ENCODE assay signal across 10 cellular contexts in the genomic region with DNA sequence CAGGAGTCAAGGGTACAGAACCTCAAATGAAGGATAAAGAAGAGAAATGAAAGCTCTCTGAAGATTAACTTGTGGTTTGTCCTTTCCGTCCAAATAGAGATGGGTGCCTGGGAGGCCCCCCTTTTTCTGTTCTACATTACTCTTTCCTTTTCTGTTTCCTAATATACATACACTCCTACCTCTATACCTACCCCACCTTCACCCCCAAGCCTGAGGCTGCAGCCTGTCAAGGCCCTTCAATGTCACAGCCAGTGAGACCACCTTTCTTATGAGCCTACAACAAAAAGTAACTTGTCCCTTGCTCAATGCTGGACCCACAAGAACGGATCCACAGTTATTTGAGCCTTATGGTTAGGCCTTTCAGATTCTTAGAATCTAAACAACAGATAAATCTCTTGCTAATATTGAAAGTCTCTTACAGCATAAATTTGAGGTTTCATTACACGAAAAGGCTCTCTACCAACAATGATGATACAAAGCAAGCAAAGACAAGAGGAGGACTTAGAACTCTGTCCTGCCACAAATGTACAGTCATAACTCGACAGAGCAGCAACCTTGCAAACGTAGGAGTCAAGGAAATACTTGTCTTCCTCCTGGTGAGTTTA. TPM values are rescaled to one million over a fixed set of nuclear protein-coding genes. Genes with fewer than 3 reads are reported as not detected.
DNase-seq lines count a peak whose midpoint lies in the region; ATAC-seq and TF ChIP-seq lines count a peak whose summit lies in the region.
"Had no signal": no experiment of that assay in that cellular context is flagged by ENCODE, and none has a peak within 500 bp of the region (broad histone marks: within the 10 kb centered on the region; RNA-seq: fewer than 3 reads in every experiment).

No MANE protein-coding gene starts in this region.

- TF ChIP-seq CTCF in KMS-11 (conservative IDR thresholded peaks at IDR 0.05; ENCODE audit: low read depth, low read length) (no peak), right atrium auricular region (IDR thresholded peaks at IDR 0.05) (no peak)

- peaks cover 33 to 51% (median 46%) of the 10 kb centered on the region in 3 donors for H3K4me1 Mint-ChIP-seq in naive B cell

- peak overlapping the region; percentile 2; the same call in 1 of the 2 replicates for H3K9ac ChIP-seq in KMS-11

- H3K36me3 ChIP-seq in KMS-11 (ENCODE audit: insufficient read depth) (no peaks in the 10 kb centered on the region), right atrium auricular region (no peaks in the 10 kb centered on the region)
- H3K36me3 ChIP-seq: SJSA1 had no signal

- H3K9me3 ChIP-seq in right atrium auricular region: no peaks in the 10 kb centered on the region
- H3K9me3 ChIP-seq: SJSA1 had no signal

- H3K4me1 ChIP-seq in KMS-11 (ENCODE audit: low read depth, poor library complexity, severe bottlenecking): peaks cover 90% of the 10 kb centered on the region
- H3K4me1 ChIP-seq in right atrium auricular region: peaks cover 0 to 4% of the 10 kb centered on the region in 2 donors

- ATAC-seq in GM18858 (IDR thresholded peaks at IDR 0.05; ENCODE audit: unreplicated experiment) (peak; percentile 47), GM21786 (IDR thresholded peaks at IDR 0.05; ENCODE audit: unreplicated experiment) (peak; percentile 43), naive B cell (ENCODE audit: low read depth in 2 of 2) (peak in 1 of 2 donors; percentile 6)

- H3K27me3 ChIP-seq in KMS-11 (ENCODE audit: insufficient read depth, low read depth) (no peaks in the 10 kb centered on the region), right atrium auricular region (no peaks in the 10 kb centered on the region)
- H3K27me3 ChIP-seq: SJSA1 had no signal

- H4K20me1 ChIP-seq in KMS-11 (ENCODE audit: insufficient read depth): no peaks in the 10 kb centered on the region

- intact Hi-C loops in head of caudate nucleus (cut with DNase I): no loop called here

- peak overlapping the region in 5 of 6 donors; percentile 10 to 96 (median 67) for H3K27ac Mint-ChIP-seq in naive B cell

- H3K36me3 Mint-ChIP-seq in naive B cell: no peaks in the 10 kb centered on the region

- no peaks in the 10 kb centered on the region for H3K9me3 Mint-ChIP-seq in naive B cell

- H3K4me3 ChIP-seq in KMS-11 (IDR thresholded peaks at IDR 0.05; ENCODE audit: insufficient read depth, low read depth, low read length): peak overlapping the region; percentile 69
- H3K4me3 ChIP-seq in right atrium auricular region: no peak overlapping the region
- H3K4me3 ChIP-seq: SJSA1 had no signal

- H3K27me3 Mint-ChIP-seq in naive B cell: no peaks in the 10 kb centered on the region

- H3K27ac ChIP-seq in KMS-11 (peak overlapping the region; percentile 52), right atrium auricular region (no peak overlapping the region)
- H3K27ac ChIP-seq: SJSA1 had no signal

- H3K4me2 ChIP-seq in KMS-11: peak overlapping the region; percentile 90

- H3K4me3 Mint-ChIP-seq in naive B cell: peak overlapping the region in 5 of 8 donors; percentile 16 to 77 (median 50)

- DNase-seq in naive B cell (no peak), putamen (ENCODE audit: low spot score) (no peak), right atrium auricular region (ENCODE audit: low spot score) (no peak), NCI-H187 (lab: John Stamatoyannopoulos, UW) (no peak), head of caudate nucleus (no peak)
- DNase-seq: effector CD8-positive, alpha-beta T cell had no signal

- no peaks in the 10 kb centered on the region for H3K79me2 ChIP-seq in KMS-11 (ENCODE audit: insufficient read depth, low read depth)

- peak overlapping the region; percentile 38 for H2AFZ ChIP-seq in KMS-11 (ENCODE audit: low read depth)

RNA-seq across cellular contexts. Expression of a gene that starts 4.1 kb away (rescaled TPM):
- polyA plus RNA-seq in naive B cell (ENCODE audit: low read depth in 6 of 6): 100 to 1,000 TPM; 161 to 281 (median 243) TPM
- 1 to 10 TPM in 1 of 2 donors, under 1 TPM in 1; 0.19 to 2.2 TPM for total RNA-seq in right atrium auricular region
- total RNA-seq: SJSA1 had no signal

RNA-seq across cellular contexts. Expression of a gene that starts 32.6 kb away (rescaled TPM):
- 1 to 10 TPM in 1 of 6 donors, under 1 TPM in 5; 0.45 to 1.9 (median 0.66) TPM for polyA plus RNA-seq in naive B cell (ENCODE audit: low read depth in 6 of 6)
- total RNA-seq in right atrium auricular region: 1 to 10 TPM; 1.6 to 1.7 TPM

RNA-seq across cellular contexts. Expression of a gene that starts 47.1 kb away (rescaled TPM):
- polyA plus RNA-seq in naive B cell (ENCODE audit: low read depth in 6 of 6): not detected
- total RNA-seq in right atrium auricular region: 10 to 100 TPM in 1 of 2 donors, 1 to 10 TPM in 1; 3.7 to 17.2 TPM

RNA-seq across cellular contexts. Expression of a gene that starts 54.2 kb away (rescaled TPM):
- 1 to 10 TPM in 4 of 6 donors, under 1 TPM in 1, not detected in 1; 0.54 to 2.4 (median 1.8) TPM for polyA plus RNA-seq in naive B cell (ENCODE audit: low read depth in 6 of 6)
- 10 to 100 TPM; 30.4 to 32.6 TPM for total RNA-seq in right atrium auricular region
- total RNA-seq: SJSA1 had no signal
